ENCODE assay signal across 20 cellular contexts in genomic region chr15:101266034-101266433, GRCh38. TPM values are rescaled to one million over a fixed set of nuclear protein-coding genes. Genes with fewer than 3 reads are reported as not detected.
A peak's percentile ranks its signal among the peaks of the same experiment; 100 is the strongest.
DNase-seq lines count a peak whose midpoint lies in the region; TF ChIP-seq lines count a peak whose summit lies in the region.
"Had no signal": no experiment of that assay in that cellular context is flagged by ENCODE, and none has a peak within 500 bp of the region (broad histone marks: within the 10 kb centered on the region; RNA-seq: fewer than 3 reads in every experiment).

No MANE protein-coding gene starts in this region.

- 30% methylated on average over 3 of the region's 3 CpGs for WGBS in mammary epithelial cell (ENCODE audit: low coverage, missing lambda C conversion rate)
- WGBS in transverse colon (ENCODE audit: low coverage in 1 of 2), 2 donors, result 45% methylated on average over 3 of the region's 3 CpGs; no CpG with 5 or more reads in 1 of the 2 donors

- in situ Hi-C loops in mammary epithelial cell (cut with MboI; ENCODE audit: low sequenced_read_pairs in 2 of 2), result loop anchor here (25.0 kb wide), 2 partner anchors 354 to 654 kb away; partner anchors contain the start of genes ASB7 (in 2 of the 2), LINS1 (in 2 of the 2) and LRRK1 (in 1 of the 2)
- in situ Hi-C loops in transverse colon (cut with MboI; ENCODE audit: low pct_ligation_motif_present in 1 of 4, low pct_unique_long_range_greater_than_20kb in 1 of 4, low sequenced_read_pairs in 3 of 4), result loop anchor here (10.0 to 25.0 kb wide), 4 partner anchors 161 to 629 kb away; partner anchors contain the start of gene LRRK1 (in 4 of the 4)

- H3K79me2 ChIP-seq in mammary epithelial cell (ENCODE audit: insufficient read depth, low read length), result no peaks in the 10 kb centered on the region

- no peak overlapping the region for H2AFZ ChIP-seq in mammary epithelial cell (ENCODE audit: low read depth, low read length)

- TF ChIP-seq CTCF in breast epithelium (IDR thresholded peaks at IDR 0.05), result no peak
- no peak for TF ChIP-seq CTCF in mammary epithelial cell (conservative IDR thresholded peaks at IDR 0.05 in 1 of 2, IDR thresholded peaks at IDR 0.05 in 1 of 2; ENCODE audit: extremely low read depth in 1 of 2, insufficient read depth in 1 of 2, low read depth in 1 of 2, low read length in 2 of 2)
- TF ChIP-seq CTCF in ascending aorta (IDR thresholded peaks at IDR 0.05), result no peak
- no peak for TF ChIP-seq CTCF in transverse colon (IDR thresholded peaks at IDR 0.05)

- no peak for TF ChIP-seq EP300 in transverse colon (IDR thresholded peaks at IDR 0.05; ENCODE audit: low read depth)

- H3K4me3 ChIP-seq in breast epithelium (no peak overlapping the region), mammary epithelial cell (replicated peaks in 1 of 3; ENCODE audit: insufficient read depth in 1 of 3, low read depth in 2 of 3, low read length in 3 of 3) (no peak overlapping the region), ascending aorta (no peak overlapping the region), transverse colon (no peak overlapping the region)
- H3K4me3 ChIP-seq: A549, esophagus muscularis mucosa had no signal

- intact Hi-C loops in breast epithelium (cut with DNase I; ENCODE audit: low total_unique reads), result no loop called here
- intact Hi-C loops in mammary epithelial cell (cut with micrococcal nuclease), result no loop called here
- intact Hi-C loops in ascending aorta (cut with DNase I), result no loop called here
- intact Hi-C loops in transverse colon (cut with DNase I; ENCODE audit: low total_unique reads), result no loop called here

- no TSS peak for BruUV-seq in mammary epithelial cell (replicated peaks; lab: Mats Ljungman, UMichigan)

- TF ChIP-seq POLR2A in breast epithelium (IDR thresholded peaks at IDR 0.05) (no peak), transverse colon (IDR thresholded peaks at IDR 0.05) (no peak)

- CTCF ChIA-PET in mammary epithelial cell (lab: Charles Lee; ENCODE audit: low non-redundant PET), result no interaction called here

- H4K20me1 ChIP-seq in mammary epithelial cell (ENCODE audit: insufficient read depth, low read length), result no peaks in the 10 kb centered on the region

- H3K4me2 ChIP-seq in mammary epithelial cell (ENCODE audit: insufficient read depth, low read depth, low read length), result no peak overlapping the region
- H3K4me2 ChIP-seq: A549 had no signal

- no peak overlapping the region for H3K9ac ChIP-seq in mammary epithelial cell (ENCODE audit: insufficient read depth, low read length)

- peak overlapping the region; percentile 78 to 85 for H3K27ac ChIP-seq in breast epithelium
- no peak overlapping the region for H3K27ac ChIP-seq in mammary epithelial cell (ENCODE audit: insufficient read depth, low read depth, low read length)
- H3K27ac ChIP-seq in ascending aorta, result peak overlapping the region; percentile 81
- H3K27ac ChIP-seq in transverse colon, result peak overlapping the region in 3 of 4 donors; percentile 21 to 58 (median 23)
- H3K27ac ChIP-seq: A549 had no signal

- DNase-seq in breast epithelium (ENCODE audit: low spot score in 2 of 2), result no peak
- no peak for DNase-seq in mammary epithelial cell
- peak in 1 of 2 donors; percentile 65 for DNase-seq in ascending aorta (ENCODE audit: low spot score in 2 of 2)
- DNase-seq in iris pigment epithelial cell (ENCODE audit: low read depth), result peak; percentile 83
- no peak for DNase-seq in transverse colon
- DNase-seq in activated naive CD4-positive, alpha-beta T cell treated with Interleukin-2 at 50 U/mL for 16 hours, result no peak
- no peak for DNase-seq in NCI-H2081 (lab: John Stamatoyannopoulos, UW)
- no peak for DNase-seq in SW 1271 (lab: John Stamatoyannopoulos, UW)
- DNase-seq: activated CD4-positive, CD25-positive, alpha-beta regulatory T cell treated with anti-CD3 and anti-CD28 coated beads, Interleukin-2, amount 50 U/mL, for 72 hours; activated effector memory CD4-positive, alpha-beta T cell treated with anti-CD3 and anti-CD28 coated beads, Interleukin-2, amount 50 U/mL, for 16 hours; CD8-positive, alpha-beta memory T cell; dermis blood vessel endothelial cell; H7; NCI-H146; NCI-H2227 treated with DMSO at 0.1 percent for 48 hours; occipital lobe; small intestine; T-helper 9 cell had no signal

- dilution Hi-C loops in mammary epithelial cell (cut with HindIII; ENCODE audit: low sequenced_read_pairs), result no loop called here

- H3K4me1 ChIP-seq in breast epithelium (peaks cover 5 to 10% of the 10 kb centered on the region in 2 donors), mammary epithelial cell (ENCODE audit: insufficient read depth, low read length) (peaks cover 16% of the 10 kb centered on the region), ascending aorta (peaks cover 0 to 14% of the 10 kb centered on the region in 2 donors), transverse colon (peaks cover 0 to 6% (median 0%) of the 10 kb centered on the region in 4 donors)
- H3K4me1 ChIP-seq: A549 had no signal

- H3K9me3 ChIP-seq in breast epithelium (no peaks in the 10 kb centered on the region), mammary epithelial cell (replicated peaks; ENCODE audit: insufficient read depth, low read length) (no peaks in the 10 kb centered on the region), ascending aorta (no peaks in the 10 kb centered on the region), transverse colon (no peaks in the 10 kb centered on the region)
- H3K9me3 ChIP-seq: A549, esophagus muscularis mucosa had no signal

- H3K36me3 ChIP-seq in breast epithelium (peaks cover 1% of the 10 kb centered on the region), mammary epithelial cell (ENCODE audit: insufficient read depth, low read length) (peaks cover 7% of the 10 kb centered on the region), ascending aorta (peaks cover 8 to 23% of the 10 kb centered on the region in 2 donors), transverse colon (peaks cover 0 to 8% (median 3%) of the 10 kb centered on the region in 4 donors)

- H3K27me3 ChIP-seq in breast epithelium (no peaks in the 10 kb centered on the region), mammary epithelial cell (ENCODE audit: insufficient read depth, low read length) (no peaks in the 10 kb centered on the region), ascending aorta (no peaks in the 10 kb centered on the region), transverse colon (no peaks in the 10 kb centered on the region)
- H3K27me3 ChIP-seq: esophagus muscularis mucosa had no signal

RNA-seq across cellular contexts. Expression of gene SELENOS, which starts 11.3 kb away (rescaled TPM):
- total RNA-seq in breast epithelium (10 to 100 TPM; 56.1 to 76.8 (median 76.4) TPM), mammary epithelial cell (10 to 100 TPM; 51.7 to 81.2 TPM), ascending aorta (32.0 TPM), transverse colon (100 to 1,000 TPM in 3 of 4 donors, 10 to 100 TPM in 1; 24.9 to 128 (median 120) TPM)
- 68.4 TPM for polyA plus RNA-seq in mammary epithelial cell
- polyA minus RNA-seq in mammary epithelial cell, result 23.9 TPM

RNA-seq across cellular contexts. Expression of gene CHSY1, which starts 14.2 kb away (rescaled TPM):
- total RNA-seq in breast epithelium, result 10 to 100 TPM; 22.6 to 36.7 (median 33.4) TPM
- total RNA-seq in mammary epithelial cell, result 10 to 100 TPM; 37.9 to 40.2 TPM
- polyA plus RNA-seq in mammary epithelial cell, result 30.2 TPM
- polyA minus RNA-seq in mammary epithelial cell, result 83.7 TPM
- 47.4 TPM for total RNA-seq in ascending aorta
- 10 to 100 TPM in 2 of 4 donors, 1 to 10 TPM in 2; 4.0 to 33.7 (median 11.8) TPM for total RNA-seq in transverse colon

RNA-seq across cellular contexts. Expression of gene SNRPA1, which starts 29.0 kb away (rescaled TPM):
- 10 to 100 TPM; 26.4 to 51.1 (median 44.3) TPM for total RNA-seq in breast epithelium
- total RNA-seq in mammary epithelial cell, result 10 to 100 TPM; 17.2 to 85.7 TPM
- polyA plus RNA-seq in mammary epithelial cell, result 75.0 TPM
- 32.0 TPM for polyA minus RNA-seq in mammary epithelial cell
- total RNA-seq in ascending aorta, result 17.8 TPM
- 10 to 100 TPM in 3 of 4 donors, 1 to 10 TPM in 1; 7.8 to 54.0 (median 25.8) TPM for total RNA-seq in transverse colon
